Comparison of ENCODE assay signal across 1 cellular context in the genomic region with DNA sequence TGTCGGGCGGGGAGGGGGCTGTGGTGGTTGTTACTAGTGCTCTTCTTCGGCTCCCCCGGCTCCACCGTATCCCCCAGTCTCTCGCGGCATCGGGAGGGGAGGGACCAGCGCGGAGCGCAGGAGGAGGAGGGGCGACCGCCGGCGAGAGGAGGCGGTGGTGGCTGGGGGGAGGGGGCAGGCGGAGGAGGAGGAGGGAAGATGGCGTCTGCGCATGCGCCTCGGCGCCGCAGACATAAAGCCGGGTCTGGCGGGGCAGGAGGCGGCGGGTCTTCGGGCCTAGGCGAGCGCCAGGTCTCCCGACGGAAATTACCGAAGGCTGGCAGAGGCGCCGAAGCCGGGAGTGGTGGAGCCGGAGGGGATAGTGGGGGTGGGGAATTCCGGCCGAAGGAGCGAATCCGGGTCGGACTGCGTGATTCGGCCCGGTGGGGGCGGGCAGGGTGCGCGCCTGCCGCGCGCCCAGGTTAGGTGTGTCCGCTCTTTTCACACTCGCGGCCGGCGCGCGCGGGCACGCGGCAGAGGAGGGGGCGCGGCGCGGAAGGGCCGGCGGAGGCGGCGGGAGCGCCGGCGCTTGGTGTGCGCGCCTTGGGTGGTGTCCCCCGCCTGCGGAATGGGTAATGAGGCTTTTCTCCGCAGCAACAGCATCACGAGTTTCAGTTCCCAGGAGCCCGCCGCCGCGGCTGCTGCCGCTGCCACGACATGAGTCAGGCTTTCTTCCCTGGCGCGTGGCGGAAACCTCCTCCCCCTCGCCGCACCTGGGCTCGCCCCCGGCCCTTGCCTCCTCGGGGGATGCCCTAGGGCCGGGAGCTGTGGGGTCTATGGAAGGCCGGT.
TF ChIP-seq lines count a peak whose summit lies in the region.

No MANE protein-coding gene starts in this region.

TF ChIP-seq in HEK293, 187 proteins besides CTCF, POLR2A, EP300 and RAD21 (continued from another document and continues in another):
- TF ChIP-seq, protein P1, sequence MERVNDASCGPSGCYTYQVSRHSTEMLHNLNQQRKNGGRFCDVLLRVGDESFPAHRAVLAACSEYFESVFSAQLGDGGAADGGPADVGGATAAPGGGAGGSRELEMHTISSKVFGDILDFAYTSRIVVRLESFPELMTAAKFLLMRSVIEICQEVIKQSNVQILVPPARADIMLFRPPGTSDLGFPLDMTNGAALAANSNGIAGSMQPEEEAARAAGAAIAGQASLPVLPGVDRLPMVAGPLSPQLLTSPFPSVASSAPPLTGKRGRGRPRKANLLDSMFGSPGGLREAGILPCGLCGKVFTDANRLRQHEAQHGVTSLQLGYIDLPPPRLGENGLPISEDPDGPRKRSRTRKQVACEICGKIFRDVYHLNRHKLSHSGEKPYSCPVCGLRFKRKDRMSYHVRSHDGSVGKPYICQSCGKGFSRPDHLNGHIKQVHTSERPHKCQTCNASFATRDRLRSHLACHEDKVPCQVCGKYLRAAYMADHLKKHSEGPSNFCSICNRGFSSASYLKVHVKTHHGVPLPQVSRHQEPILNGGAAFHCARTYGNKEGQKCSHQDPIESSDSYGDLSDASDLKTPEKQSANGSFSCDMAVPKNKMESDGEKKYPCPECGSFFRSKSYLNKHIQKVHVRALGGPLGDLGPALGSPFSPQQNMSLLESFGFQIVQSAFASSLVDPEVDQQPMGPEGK (tag by site-specific recombination; IDR thresholded peaks at IDR 0.05) = peak; percentile 98
- TF ChIP-seq ZNF146 (tag by site-specific recombination; IDR thresholded peaks at IDR 0.05) (0 out of 2 replicates have a peak, but pooled peaks have one; percentile 18), ZNF558 (tag by site-specific recombination; IDR thresholded peaks at IDR 0.05) (no peak), ZNF561 (tag by site-specific recombination; IDR thresholded peaks at IDR 0.05; ENCODE audit: borderline replicate concordance) (peak; percentile 89; the same call in 1 of the 2 replicates), KLF1 (tag by site-specific recombination; IDR thresholded peaks at IDR 0.05) (peak; percentile 39), ZNF23 (tag by site-specific recombination; IDR thresholded peaks at IDR 0.05; ENCODE audit: borderline replicate concordance) (no peak), ZBTB7A (tag by site-specific recombination; IDR thresholded peaks at IDR 0.05; ENCODE audit: low read depth) (peak; percentile 82; the same call in 1 of the 2 replicates), ZNF544 (tag by site-specific recombination; IDR thresholded peaks at IDR 0.05) (no peak), ZNF211 (tag by site-specific recombination; IDR thresholded peaks at IDR 0.05; ENCODE audit: low read depth) (no peak), ZNF184 (tag by site-specific recombination; IDR thresholded peaks at IDR 0.05) (peak; percentile 56; the same call in 1 of the 2 replicates), HOXC10 (CRISPR knock-in tag; IDR thresholded peaks at IDR 0.05) (no peak), ZNF48 (tag by site-specific recombination; IDR thresholded peaks at IDR 0.05) (no peak), GLIS2 (tag by site-specific recombination; IDR thresholded peaks at IDR 0.05) (peak; percentile 91), KLF8 (tag by site-specific recombination; IDR thresholded peaks at IDR 0.05) (peak; percentile 88), ZNF501 (tag by site-specific recombination; IDR thresholded peaks at IDR 0.05) (peak; percentile 96), ZNF248 (tag by site-specific recombination; IDR thresholded peaks at IDR 0.05) (no peak), HOXD13 (CRISPR knock-in tag; IDR thresholded peaks at IDR 0.05; ENCODE audit: borderline replicate concordance) (no peak), ZNF623 (tag by site-specific recombination; IDR thresholded peaks at IDR 0.05) (0 out of 2 replicates have a peak, but pooled peaks have one; percentile 21), ZBTB1 (tag by site-specific recombination; IDR thresholded peaks at IDR 0.05) (peak; percentile 71; the same call in 1 of the 2 replicates), ZNF169 (tag by site-specific recombination; IDR thresholded peaks at IDR 0.05) (no peak), ZNF16 (tag by site-specific recombination; IDR thresholded peaks at IDR 0.05; ENCODE audit: low read depth) (no peak), ZNF202 (tag by site-specific recombination; IDR thresholded peaks at IDR 0.05; ENCODE audit: borderline replicate concordance) (no peak), IKZF3 (tag by site-specific recombination; IDR thresholded peaks at IDR 0.05) (peak; percentile 87), ZIC2 (tag by site-specific recombination; IDR thresholded peaks at IDR 0.05) (peak; percentile 82), ZNF600 (tag by site-specific recombination; IDR thresholded peaks at IDR 0.05) (peak; percentile 85; the same call in 1 of the 2 replicates), TRIM28 (IDR thresholded peaks at IDR 0.05; ENCODE audit: borderline replicate concordance, low read length) (no peak), ZNF366 (tag by site-specific recombination; conservative IDR thresholded peaks at IDR 0.05) (peak; percentile 96)
- TF ChIP-seq, protein P2, sequence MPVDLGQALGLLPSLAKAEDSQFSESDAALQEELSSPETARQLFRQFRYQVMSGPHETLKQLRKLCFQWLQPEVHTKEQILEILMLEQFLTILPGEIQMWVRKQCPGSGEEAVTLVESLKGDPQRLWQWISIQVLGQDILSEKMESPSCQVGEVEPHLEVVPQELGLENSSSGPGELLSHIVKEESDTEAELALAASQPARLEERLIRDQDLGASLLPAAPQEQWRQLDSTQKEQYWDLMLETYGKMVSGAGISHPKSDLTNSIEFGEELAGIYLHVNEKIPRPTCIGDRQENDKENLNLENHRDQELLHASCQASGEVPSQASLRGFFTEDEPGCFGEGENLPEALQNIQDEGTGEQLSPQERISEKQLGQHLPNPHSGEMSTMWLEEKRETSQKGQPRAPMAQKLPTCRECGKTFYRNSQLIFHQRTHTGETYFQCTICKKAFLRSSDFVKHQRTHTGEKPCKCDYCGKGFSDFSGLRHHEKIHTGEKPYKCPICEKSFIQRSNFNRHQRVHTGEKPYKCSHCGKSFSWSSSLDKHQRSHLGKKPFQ (tag by site-specific recombination; IDR thresholded peaks at IDR 0.05) = peak; percentile 63
- TF ChIP-seq, protein P3, sequence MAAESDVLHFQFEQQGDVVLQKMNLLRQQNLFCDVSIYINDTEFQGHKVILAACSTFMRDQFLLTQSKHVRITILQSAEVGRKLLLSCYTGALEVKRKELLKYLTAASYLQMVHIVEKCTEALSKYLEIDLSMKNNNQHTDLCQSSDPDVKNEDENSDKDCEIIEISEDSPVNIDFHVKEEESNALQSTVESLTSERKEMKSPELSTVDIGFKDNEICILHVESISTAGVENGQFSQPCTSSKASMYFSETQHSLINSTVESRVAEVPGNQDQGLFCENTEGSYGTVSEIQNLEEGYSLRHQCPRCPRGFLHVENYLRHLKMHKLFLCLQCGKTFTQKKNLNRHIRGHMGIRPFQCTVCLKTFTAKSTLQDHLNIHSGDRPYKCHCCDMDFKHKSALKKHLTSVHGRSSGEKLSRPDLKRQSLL (tag by site-specific recombination; IDR thresholded peaks at IDR 0.05) = 0 out of 2 replicates have a peak, but pooled peaks have one; percentile 14
- TF ChIP-seq, protein P4, sequence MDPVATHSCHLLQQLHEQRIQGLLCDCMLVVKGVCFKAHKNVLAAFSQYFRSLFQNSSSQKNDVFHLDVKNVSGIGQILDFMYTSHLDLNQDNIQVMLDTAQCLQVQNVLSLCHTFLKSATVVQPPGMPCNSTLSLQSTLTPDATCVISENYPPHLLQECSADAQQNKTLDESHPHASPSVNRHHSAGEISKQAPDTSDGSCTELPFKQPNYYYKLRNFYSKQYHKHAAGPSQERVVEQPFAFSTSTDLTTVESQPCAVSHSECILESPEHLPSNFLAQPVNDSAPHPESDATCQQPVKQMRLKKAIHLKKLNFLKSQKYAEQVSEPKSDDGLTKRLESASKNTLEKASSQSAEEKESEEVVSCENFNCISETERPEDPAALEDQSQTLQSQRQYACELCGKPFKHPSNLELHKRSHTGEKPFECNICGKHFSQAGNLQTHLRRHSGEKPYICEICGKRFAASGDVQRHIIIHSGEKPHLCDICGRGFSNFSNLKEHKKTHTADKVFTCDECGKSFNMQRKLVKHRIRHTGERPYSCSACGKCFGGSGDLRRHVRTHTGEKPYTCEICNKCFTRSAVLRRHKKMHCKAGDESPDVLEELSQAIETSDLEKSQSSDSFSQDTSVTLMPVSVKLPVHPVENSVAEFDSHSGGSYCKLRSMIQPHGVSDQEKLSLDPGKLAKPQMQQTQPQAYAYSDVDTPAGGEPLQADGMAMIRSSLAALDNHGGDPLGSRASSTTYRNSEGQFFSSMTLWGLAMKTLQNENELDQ (tag by site-specific recombination; IDR thresholded peaks at IDR 0.05; ENCODE audit: low read depth) = no peak
- TF ChIP-seq, protein P5, sequence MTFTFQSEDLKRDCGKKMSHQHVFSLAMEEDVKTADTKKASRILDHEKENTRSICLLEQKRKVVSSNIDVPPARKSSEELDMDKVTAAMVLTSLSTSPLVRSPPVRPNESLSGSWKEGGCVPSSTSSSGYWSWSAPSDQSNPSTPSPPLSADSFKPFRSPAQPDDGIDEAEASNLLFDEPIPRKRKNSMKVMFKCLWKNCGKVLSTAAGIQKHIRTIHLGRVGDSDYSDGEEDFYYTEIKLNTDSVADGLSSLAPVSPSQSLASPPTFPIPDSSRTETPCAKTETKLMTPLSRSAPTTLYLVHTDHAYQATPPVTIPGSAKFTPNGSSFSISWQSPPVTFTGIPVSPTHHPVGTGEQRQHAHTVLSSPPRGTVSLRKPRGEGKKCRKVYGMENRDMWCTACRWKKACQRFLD (tag by site-specific recombination; IDR thresholded peaks at IDR 0.05) = no peak
- TF ChIP-seq, protein P6, sequence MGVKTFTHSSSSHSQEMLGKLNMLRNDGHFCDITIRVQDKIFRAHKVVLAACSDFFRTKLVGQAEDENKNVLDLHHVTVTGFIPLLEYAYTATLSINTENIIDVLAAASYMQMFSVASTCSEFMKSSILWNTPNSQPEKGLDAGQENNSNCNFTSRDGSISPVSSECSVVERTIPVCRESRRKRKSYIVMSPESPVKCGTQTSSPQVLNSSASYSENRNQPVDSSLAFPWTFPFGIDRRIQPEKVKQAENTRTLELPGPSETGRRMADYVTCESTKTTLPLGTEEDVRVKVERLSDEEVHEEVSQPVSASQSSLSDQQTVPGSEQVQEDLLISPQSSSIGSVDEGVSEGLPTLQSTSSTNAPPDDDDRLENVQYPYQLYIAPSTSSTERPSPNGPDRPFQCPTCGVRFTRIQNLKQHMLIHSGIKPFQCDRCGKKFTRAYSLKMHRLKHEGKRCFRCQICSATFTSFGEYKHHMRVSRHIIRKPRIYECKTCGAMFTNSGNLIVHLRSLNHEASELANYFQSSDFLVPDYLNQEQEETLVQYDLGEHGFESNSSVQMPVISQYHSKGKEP (tag by site-specific recombination; IDR thresholded peaks at IDR 0.05) = peak; percentile 80
- TF ChIP-seq, protein P7, sequence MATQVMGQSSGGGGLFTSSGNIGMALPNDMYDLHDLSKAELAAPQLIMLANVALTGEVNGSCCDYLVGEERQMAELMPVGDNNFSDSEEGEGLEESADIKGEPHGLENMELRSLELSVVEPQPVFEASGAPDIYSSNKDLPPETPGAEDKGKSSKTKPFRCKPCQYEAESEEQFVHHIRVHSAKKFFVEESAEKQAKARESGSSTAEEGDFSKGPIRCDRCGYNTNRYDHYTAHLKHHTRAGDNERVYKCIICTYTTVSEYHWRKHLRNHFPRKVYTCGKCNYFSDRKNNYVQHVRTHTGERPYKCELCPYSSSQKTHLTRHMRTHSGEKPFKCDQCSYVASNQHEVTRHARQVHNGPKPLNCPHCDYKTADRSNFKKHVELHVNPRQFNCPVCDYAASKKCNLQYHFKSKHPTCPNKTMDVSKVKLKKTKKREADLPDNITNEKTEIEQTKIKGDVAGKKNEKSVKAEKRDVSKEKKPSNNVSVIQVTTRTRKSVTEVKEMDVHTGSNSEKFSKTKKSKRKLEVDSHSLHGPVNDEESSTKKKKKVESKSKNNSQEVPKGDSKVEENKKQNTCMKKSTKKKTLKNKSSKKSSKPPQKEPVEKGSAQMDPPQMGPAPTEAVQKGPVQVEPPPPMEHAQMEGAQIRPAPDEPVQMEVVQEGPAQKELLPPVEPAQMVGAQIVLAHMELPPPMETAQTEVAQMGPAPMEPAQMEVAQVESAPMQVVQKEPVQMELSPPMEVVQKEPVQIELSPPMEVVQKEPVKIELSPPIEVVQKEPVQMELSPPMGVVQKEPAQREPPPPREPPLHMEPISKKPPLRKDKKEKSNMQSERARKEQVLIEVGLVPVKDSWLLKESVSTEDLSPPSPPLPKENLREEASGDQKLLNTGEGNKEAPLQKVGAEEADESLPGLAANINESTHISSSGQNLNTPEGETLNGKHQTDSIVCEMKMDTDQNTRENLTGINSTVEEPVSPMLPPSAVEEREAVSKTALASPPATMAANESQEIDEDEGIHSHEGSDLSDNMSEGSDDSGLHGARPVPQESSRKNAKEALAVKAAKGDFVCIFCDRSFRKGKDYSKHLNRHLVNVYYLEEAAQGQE (tag by site-specific recombination; IDR thresholded peaks at IDR 0.05) = peak; percentile 18; the same call in 1 of the 2 replicates
- TF ChIP-seq, protein P8, sequence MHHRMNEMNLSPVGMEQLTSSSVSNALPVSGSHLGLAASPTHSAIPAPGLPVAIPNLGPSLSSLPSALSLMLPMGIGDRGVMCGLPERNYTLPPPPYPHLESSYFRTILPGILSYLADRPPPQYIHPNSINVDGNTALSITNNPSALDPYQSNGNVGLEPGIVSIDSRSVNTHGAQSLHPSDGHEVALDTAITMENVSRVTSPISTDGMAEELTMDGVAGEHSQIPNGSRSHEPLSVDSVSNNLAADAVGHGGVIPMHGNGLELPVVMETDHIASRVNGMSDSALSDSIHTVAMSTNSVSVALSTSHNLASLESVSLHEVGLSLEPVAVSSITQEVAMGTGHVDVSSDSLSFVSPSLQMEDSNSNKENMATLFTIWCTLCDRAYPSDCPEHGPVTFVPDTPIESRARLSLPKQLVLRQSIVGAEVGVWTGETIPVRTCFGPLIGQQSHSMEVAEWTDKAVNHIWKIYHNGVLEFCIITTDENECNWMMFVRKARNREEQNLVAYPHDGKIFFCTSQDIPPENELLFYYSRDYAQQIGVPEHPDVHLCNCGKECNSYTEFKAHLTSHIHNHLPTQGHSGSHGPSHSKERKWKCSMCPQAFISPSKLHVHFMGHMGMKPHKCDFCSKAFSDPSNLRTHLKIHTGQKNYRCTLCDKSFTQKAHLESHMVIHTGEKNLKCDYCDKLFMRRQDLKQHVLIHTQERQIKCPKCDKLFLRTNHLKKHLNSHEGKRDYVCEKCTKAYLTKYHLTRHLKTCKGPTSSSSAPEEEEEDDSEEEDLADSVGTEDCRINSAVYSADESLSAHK (tag by site-specific recombination; IDR thresholded peaks at IDR 0.05) = no peak
